30 cellular contexts compared by ENCODE assay signal in genomic region chr3:148554367-148554766, GRCh38.
"Had no signal": no experiment of that assay in that cellular context is flagged by ENCODE, and none has a peak within 500 bp of the region (broad histone marks: within the 10 kb centered on the region; RNA-seq: fewer than 3 reads in every experiment).

No MANE protein-coding gene starts in this region.

- H3K4me1 ChIP-seq: ascending aorta, SJCRH30 had no signal

- H3K27ac ChIP-seq: ascending aorta, SJCRH30, SK-N-MC had no signal

- FAIRE-seq: TTC549 had no signal

- H3K9me3 ChIP-seq: ascending aorta, SJCRH30 had no signal

- DNase-seq: activated CD4-positive, alpha-beta T cell treated with anti-CD3 and anti-CD28 coated beads, Interleukin-2, amount 10 ng/mL, durations not matched to agents 24 days and 14 days; activated CD4-positive, alpha-beta T cell treated with anti-CD3 and anti-CD28 coated beads, Interleukin-2, amount 50 U/mL, for 4 hours; activated CD8-positive, alpha-beta T cell treated with anti-CD3 and anti-CD28 coated beads for 36 hours; activated effector memory CD4-positive, alpha-beta T cell treated with anti-CD3 and anti-CD28 coated beads, Interleukin-2, amount 50 U/mL, for 16 hours; activated naive CD4-positive, alpha-beta T cell; activated naive CD4-positive, alpha-beta T cell treated with anti-CD3 and anti-CD28 coated beads, Interleukin-2, amount 50 U/mL, for 16 hours; activated naive CD8-positive, alpha-beta T cell treated with anti-CD3 and anti-CD28 coated beads for 36 hours; activated T-cell treated with anti-CD3 and anti-CD28 coated beads, Interleukin-2, amount 50 U/mL, for 1 hour; activated T-cell treated with anti-CD3 and anti-CD28 coated beads, Interleukin-2, amount 50 U/mL, for 72 hours; amygdala; Kasumi-1; KG1; MG63; NCI-H1048; NCI-H1105 treated with DMSO at 0.1 percent for 48 hours; NCI-H1436; NCI-H1694; NCI-H1930; NCI-H2081 treated with DMSO at 0.1 percent for 48 hours; NCI-H446 treated with DMSO at 0.1 percent for 48 hours; NCI-H524; SHP77; SJCRH30; T1000 had no signal

- H3K4me3 ChIP-seq: ascending aorta, cardiac muscle cell, MG63, SJCRH30, SK-N-MC had no signal

- ATAC-seq: activated CD8-positive, alpha-beta T cell treated with anti-CD3 and anti-CD28 coated beads for 36 hours; activated T-cell treated with anti-CD3 and anti-CD28 coated beads, Interleukin-2, amount 50 U/mL, for 72 hours; activated T-helper 17 cell treated with anti-CD3 and anti-CD28 coated beads, Interleukin-2, amount 50 U/mL, for 72 hours; Panc1 had no signal

- H3K27me3 ChIP-seq: ascending aorta, cardiac muscle cell, MG63, SJCRH30 had no signal

- H3K36me3 ChIP-seq: ascending aorta, cardiac muscle cell, MG63, SJCRH30 had no signal
